9 cellular contexts compared by ENCODE assay signal in genomic region chr18:23964282-23965238, GRCh38. TPM values are rescaled to one million over a fixed set of nuclear protein-coding genes. Genes with fewer than 3 reads are reported as not detected.
DNase-seq lines count a peak whose midpoint lies in the region; ATAC-seq and TF ChIP-seq lines count a peak whose summit lies in the region.
"Had no signal": no experiment of that assay in that cellular context is flagged by ENCODE, and none has a peak within 500 bp of the region (broad histone marks: within the 10 kb centered on the region; RNA-seq: fewer than 3 reads in every experiment).

No MANE protein-coding gene starts in this region.

- no peaks in the 10 kb centered on the region for H3K27me3 Mint-ChIP-seq in activated CD4-positive, alpha-beta T cell treated with anti-CD3 and anti-CD28 coated beads for 36 hours
- no peaks in the 10 kb centered on the region for H3K27me3 Mint-ChIP-seq in endodermal cell (ENCODE audit: insufficient read depth)

- CTCF ChIA-PET in activated CD4-positive, alpha-beta T cell treated with anti-CD3 and anti-CD28 coated beads for 36 hours (lab: Charles Lee): interaction anchor here (1.1 kb wide), 1 partner anchor 17 kb away, joined by 5 read pairs; no protein-coding TSS in a partner anchor

- H3K4me3 ChIP-seq in Karpas-422 (ENCODE audit: low read length) (no peak overlapping the region), endodermal cell (ENCODE audit: low read length) (no peak overlapping the region)

- ATAC-seq in activated CD4-positive, alpha-beta T cell treated with anti-CD3 and anti-CD28 coated beads for 36 hours: peak; percentile 82
- ATAC-seq in HG03442 (IDR thresholded peaks at IDR 0.05; ENCODE audit: unreplicated experiment) (no peak), HG03378 (IDR thresholded peaks at IDR 0.05; ENCODE audit: unreplicated experiment) (no peak)

- H3K9ac ChIP-seq in Karpas-422 (ENCODE audit: low read length): no peak overlapping the region
- H3K9ac ChIP-seq in endodermal cell (ENCODE audit: extremely low read depth, low read length, poor library complexity, severe bottlenecking): no peak overlapping the region
- H3K9ac ChIP-seq: parathyroid adenoma had no signal

- H3K36me3 Mint-ChIP-seq in activated CD4-positive, alpha-beta T cell treated with anti-CD3 and anti-CD28 coated beads for 36 hours (ENCODE audit: low read depth): no peaks in the 10 kb centered on the region
- H3K36me3 Mint-ChIP-seq in endodermal cell (ENCODE audit: low read depth): no peaks in the 10 kb centered on the region

- DNase-seq in Karpas-422 (peak; percentile 59), endodermal cell (no peak), epidermal melanocyte (ENCODE audit: insufficient read length, low spot score) (no peak), hypothalamus (lab: John Stamatoyannopoulos, UW) (no peak)
- peak; percentile 64 for DNase-seq in activated CD4-positive, alpha-beta T cell treated with anti-CD3 and anti-CD28 coated beads for 36 hours
- peak; percentile 43 for DNase-seq in stimulated activated CD8-positive, alpha-beta memory T cell treated with anti-CD3 and anti-CD28 coated beads, Interleukin-12 subunit alpha, Interleukin-12 subunit beta, amount 100 ng/mL, for 1 hour (ENCODE audit: low read depth)

- H3K9me2 ChIP-seq in Karpas-422 (replicated peaks; ENCODE audit: insufficient read depth, low read length): no peaks in the 10 kb centered on the region

- H3K79me2 ChIP-seq in Karpas-422 (ENCODE audit: low read length): no peaks in the 10 kb centered on the region
- H3K79me2 ChIP-seq: parathyroid adenoma had no signal

- no peak overlapping the region for H3K4me2 ChIP-seq in Karpas-422 (ENCODE audit: low read depth, low read length, poor library complexity, severe bottlenecking)

- H3K4me1 Mint-ChIP-seq in activated CD4-positive, alpha-beta T cell treated with anti-CD3 and anti-CD28 coated beads for 36 hours: peaks cover 45% of the 10 kb centered on the region
- H3K4me1 Mint-ChIP-seq in endodermal cell: peaks cover 30% of the 10 kb centered on the region

- H3K36me3 ChIP-seq in Karpas-422 (ENCODE audit: insufficient read depth, low read length) (no peaks in the 10 kb centered on the region), endodermal cell (ENCODE audit: control insufficient read depth, insufficient read depth, low read length) (no peaks in the 10 kb centered on the region)

- H3K9me3 ChIP-seq in Karpas-422 (ENCODE audit: low read length) (no peaks in the 10 kb centered on the region), endodermal cell (ENCODE audit: control insufficient read depth, low read length) (no peaks in the 10 kb centered on the region)

- intact Hi-C loops in activated CD4-positive, alpha-beta T cell treated with anti-CD3 and anti-CD28 coated beads for 36 hours (cut with DNase I, micrococcal nuclease): loop anchor here (2.0 to 5.0 kb wide), 3 partner anchors 112 to 154 kb away; no protein-coding TSS in a partner anchor

- no peaks in the 10 kb centered on the region for H3K9me3 Mint-ChIP-seq in activated CD4-positive, alpha-beta T cell treated with anti-CD3 and anti-CD28 coated beads for 36 hours (ENCODE audit: low read depth)
- peaks cover 2% of the 10 kb centered on the region for H3K9me3 Mint-ChIP-seq in endodermal cell

- H3K27ac ChIP-seq in Karpas-422 (ENCODE audit: low read length) (no peak overlapping the region), endodermal cell (ENCODE audit: low read depth, low read length) (no peak overlapping the region)
- H3K27ac ChIP-seq: parathyroid adenoma had no signal

- H3K27me3 ChIP-seq in Karpas-422 (ENCODE audit: low read length) (no peaks in the 10 kb centered on the region), endodermal cell (ENCODE audit: control insufficient read depth, insufficient read depth, low read length, poor library complexity, severe bottlenecking) (no peaks in the 10 kb centered on the region)

- no peak for TF ChIP-seq CTCF in endodermal cell (conservative IDR thresholded peaks at IDR 0.05)

- H2AFZ ChIP-seq in Karpas-422 (ENCODE audit: low read length): peak overlapping the region; percentile 95
- H2AFZ ChIP-seq: parathyroid adenoma had no signal

- H3K27ac Mint-ChIP-seq in activated CD4-positive, alpha-beta T cell treated with anti-CD3 and anti-CD28 coated beads for 36 hours: peak overlapping the region; percentile 58
- peak overlapping the region; percentile 45 for H3K27ac Mint-ChIP-seq in endodermal cell

- no peaks in the 10 kb centered on the region for H3K4me1 ChIP-seq in Karpas-422 (ENCODE audit: low read length)
- H3K4me1 ChIP-seq in endodermal cell (ENCODE audit: control insufficient read depth, insufficient read depth, low read length): no peaks in the 10 kb centered on the region
- H3K4me1 ChIP-seq: parathyroid adenoma had no signal

- WGBS in endodermal cell (ENCODE audit: insufficient coverage in 1 of 2, insufficient read length in 1 of 2), 2 experiments: 94 to 96% methylated on average over 8 to 11 of the region's 11 CpGs

- POLR2A ChIA-PET in activated CD4-positive, alpha-beta T cell treated with anti-CD3 and anti-CD28 coated beads for 36 hours (lab: Charles Lee): no interaction called here

- H4K20me1 ChIP-seq in Karpas-422 (ENCODE audit: insufficient read depth, low read depth, low read length): no peaks in the 10 kb centered on the region

- H3K4me3 Mint-ChIP-seq in activated CD4-positive, alpha-beta T cell treated with anti-CD3 and anti-CD28 coated beads for 36 hours: no peak overlapping the region
- no peak overlapping the region for H3K4me3 Mint-ChIP-seq in endodermal cell

RNA-seq across cellular contexts. Expression of gene TTC39C, which starts 50.0 kb away (rescaled TPM):
- 0.07 TPM in 1 of 2 replicates, not detected in the other for total RNA-seq in Karpas-422 (2014; rRNA removed; shearing (Covaris generic); ENCODE audit: low replicate concordance)
- total RNA-seq in activated CD4-positive, alpha-beta T cell treated with anti-CD3 and anti-CD28 coated beads for 36 hours: 10 to 100 TPM; 22.2 to 28.6 TPM
- total RNA-seq in endodermal cell: 10 to 100 TPM; 14.0 to 19.7 TPM
- 15.0 TPM for polyA plus RNA-seq in endodermal cell (2013, experiment 1 of 2)
- polyA plus RNA-seq in endodermal cell (2013, experiment 2 of 2): 11.7 TPM

Comparison
In these comparisons a context has a peak if more than half of its experiments do, and no peak if none do; other contexts are left out.
1. DNase-seq: peak in Karpas-422 (single experiment), activated CD4-positive, alpha-beta T cell treated with anti-CD3 and anti-CD28 coated beads for 36 hours (single experiment) and stimulated activated CD8-positive, alpha-beta memory T cell treated with anti-CD3 and anti-CD28 coated beads, Interleukin-12 subunit alpha, Interleukin-12 subunit beta, amount 100 ng/mL, for 1 hour (single experiment); none in endodermal cell (single experiment), epidermal melanocyte (single experiment) and hypothalamus (0 of 51).
2. RNA of gene TTC39C, which starts 50.0 kb away (total RNA-seq): 22.2 to 28.6 TPM in activated CD4-positive, alpha-beta T cell treated with anti-CD3 and anti-CD28 coated beads for 36 hours and 14.0 to 19.7 TPM in endodermal cell; 0.07 TPM in Karpas-422; every median in the first group is over 10 times any median in the second.